ENCODE assay signal across 23 cellular contexts in the genomic region with DNA sequence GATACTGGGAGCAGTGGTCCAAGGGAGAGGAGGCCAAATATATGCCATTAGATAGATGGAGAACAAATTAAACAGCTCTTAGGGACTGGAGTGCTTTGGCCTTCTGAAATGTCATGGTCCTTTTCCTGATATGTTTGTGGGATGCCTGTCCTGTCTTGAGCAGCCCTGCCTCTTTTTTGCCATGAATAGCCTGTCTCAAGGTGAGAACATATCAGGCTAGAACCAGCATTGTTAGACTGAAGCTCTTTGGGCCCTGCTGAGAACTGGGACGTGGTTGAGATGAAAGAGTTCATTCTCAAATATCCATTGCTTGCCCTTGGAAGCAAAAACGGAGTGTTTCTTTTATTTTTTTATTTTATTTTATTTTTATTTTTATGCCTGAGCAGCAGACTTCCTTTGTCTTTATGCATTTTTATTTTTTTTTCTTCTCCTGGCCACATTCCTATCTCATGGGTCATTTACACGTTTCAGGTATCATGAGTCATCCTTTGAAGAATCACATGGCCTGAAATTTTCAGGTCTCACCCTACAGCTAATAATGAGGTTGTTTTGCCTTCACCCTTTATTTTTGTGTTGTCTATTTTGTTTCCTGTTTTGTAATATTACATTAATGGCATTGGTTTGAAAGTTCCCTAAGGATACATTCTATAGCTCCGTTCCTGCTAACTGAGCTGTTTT.
DNase-seq lines count a peak whose midpoint lies in the region; ATAC-seq, FAIRE-seq and TF ChIP-seq lines count a peak whose summit lies in the region.
"Had no signal": no experiment of that assay in that cellular context is flagged by ENCODE, and none has a peak within 500 bp of the region (broad histone marks: within the 10 kb centered on the region; RNA-seq: fewer than 3 reads in every experiment).

No MANE protein-coding gene starts in this region.

- no peaks in the 10 kb centered on the region for H3K36me3 ChIP-seq in HUES6 (ENCODE audit: control insufficient read depth, insufficient read depth, low read length)
- no peaks in the 10 kb centered on the region for H3K36me3 ChIP-seq in bronchial epithelial cell (ENCODE audit: control insufficient read depth, insufficient read depth, low read length)
- H3K36me3 ChIP-seq: esophagus squamous epithelium, right atrium auricular region, upper lobe of left lung, WERI-Rb-1 had no signal

- CTCF ChIA-PET in Calu3 (lab: Charles Lee), result interaction anchor here (0.6 kb wide), 1 partner anchor 27 kb away, joined by 3 read pairs; no protein-coding TSS in a partner anchor

- H3K4me1 Mint-ChIP-seq in Calu3 (ENCODE audit: low read depth, unreplicated experiment), result no peaks in the 10 kb centered on the region
- H3K4me1 Mint-ChIP-seq: activated naive CD8-positive, alpha-beta T cell treated with anti-CD3 and anti-CD28 coated beads, Interleukin-2, amount 10 ng/mL, durations not matched to agents 7 days and 5 days; CD8-positive, alpha-beta memory T cell had no signal

- H3K4me3 ChIP-seq in HUES6 (ENCODE audit: low read depth, low read length), result no peak overlapping the region
- no peak overlapping the region for H3K4me3 ChIP-seq in bronchial epithelial cell (ENCODE audit: low read depth, low read length)
- H3K4me3 ChIP-seq: dorsolateral prefrontal cortex, esophagus squamous epithelium, mucosa of descending colon, right atrium auricular region, upper lobe of left lung had no signal

- no peak overlapping the region for H3K4me3 Mint-ChIP-seq in Calu3 (ENCODE audit: low read depth, unreplicated experiment)
- H3K4me3 Mint-ChIP-seq: activated CD4-positive, alpha-beta memory T cell treated with anti-CD3 and anti-CD28 coated beads for 36 hours; activated naive CD8-positive, alpha-beta T cell treated with anti-CD3 and anti-CD28 coated beads, Interleukin-2, amount 10 ng/mL, durations not matched to agents 7 days and 5 days; activated T-cell treated with anti-CD3 and anti-CD28 coated beads, Interleukin-2, amount 50 U/mL, for 72 hours; CD8-positive, alpha-beta memory T cell; stimulated activated naive CD8-positive, alpha-beta T cell treated with anti-CD3 and anti-CD28 coated beads, Interleukin-15, Interleukin-2, amounts not matched to agents 100 ng/mL and 50 ng/mL, for 24 hours had no signal

- H3K27ac ChIP-seq in HUES6 (ENCODE audit: low read depth, low read length), result peak overlapping the region; percentile 33; the same call in 1 of the 2 replicates
- H3K27ac ChIP-seq: dorsolateral prefrontal cortex, esophagus squamous epithelium, right atrium auricular region, upper lobe of left lung, WERI-Rb-1 had no signal

- TF ChIP-seq CTCF in Calu3 (IDR thresholded peaks at IDR 0.05; ENCODE audit: unreplicated experiment), result no peak
- no peak for TF ChIP-seq CTCF in bronchial epithelial cell (IDR thresholded peaks at IDR 0.05; ENCODE audit: insufficient read depth, low read length, severe bottlenecking)

- peaks cover 2% of the 10 kb centered on the region for H3K9me3 Mint-ChIP-seq in Calu3 (ENCODE audit: low read depth, unreplicated experiment)
- H3K9me3 Mint-ChIP-seq: activated CD4-positive, alpha-beta memory T cell treated with anti-CD3 and anti-CD28 coated beads for 36 hours; activated naive CD8-positive, alpha-beta T cell treated with anti-CD3 and anti-CD28 coated beads, Interleukin-2, amount 10 ng/mL, durations not matched to agents 7 days and 5 days; activated T-cell treated with anti-CD3 and anti-CD28 coated beads, Interleukin-2, amount 50 U/mL, for 72 hours had no signal

- H3K27ac Mint-ChIP-seq in Calu3 (ENCODE audit: unreplicated experiment), result peak overlapping the region; percentile 40
- H3K27ac Mint-ChIP-seq: activated CD4-positive, alpha-beta memory T cell treated with anti-CD3 and anti-CD28 coated beads for 36 hours; activated naive CD8-positive, alpha-beta T cell treated with anti-CD3 and anti-CD28 coated beads, Interleukin-2, amount 10 ng/mL, durations not matched to agents 7 days and 5 days; activated T-cell treated with anti-CD3 and anti-CD28 coated beads, Interleukin-2, amount 50 U/mL, for 72 hours; stimulated activated naive CD8-positive, alpha-beta T cell treated with anti-CD3 and anti-CD28 coated beads, Interleukin-15, Interleukin-2, amounts not matched to agents 100 ng/mL and 50 ng/mL, for 24 hours had no signal

- BruUV-seq in Calu3 (replicated peaks; lab: Mats Ljungman, UMichigan), result no TSS peak

- peaks cover 8% of the 10 kb centered on the region; the same call in 1 of the 2 replicates for H3K4me1 ChIP-seq in HUES6 (ENCODE audit: control insufficient read depth, insufficient read depth, low read length)
- H3K4me1 ChIP-seq: esophagus squamous epithelium, right atrium auricular region, upper lobe of left lung had no signal

- DNase-seq in Calu3, result no peak
- peak; percentile 92 for DNase-seq in bronchial epithelial cell (ENCODE audit: low read depth)
- DNase-seq in kidney glomerular epithelial cell (lab: John Stamatoyannopoulos, UW), result peak; percentile 64
- no peak for DNase-seq in UCSD-AML1 (lab: John Stamatoyannopoulos, UW; ENCODE audit: unreplicated experiment)
- no peak for DNase-seq in NCI-H345 treated with DMSO at 0.1 percent for 48 hours (lab: John Stamatoyannopoulos, UW; ENCODE audit: unreplicated experiment)
- DNase-seq: activated CD4-positive, alpha-beta memory T cell treated with anti-CD3 and anti-CD28 coated beads for 36 hours; activated naive CD8-positive, alpha-beta T cell treated with anti-CD3 and anti-CD28 coated beads, Interleukin-2, amount 10 ng/mL, durations not matched to agents 7 days and 5 days; activated T-cell treated with anti-CD3 and anti-CD28 coated beads, Interleukin-2, amount 50 U/mL, for 72 hours; CD8-positive, alpha-beta memory T cell; dorsolateral prefrontal cortex; esophagus squamous epithelium; Kasumi-1; left cardiac atrium; mucosa of descending colon; NCI-H1417; T-helper 1 cell; upper lobe of left lung; WERI-Rb-1 had no signal

- no peaks in the 10 kb centered on the region for H3K9me3 ChIP-seq in HUES6 (ENCODE audit: control insufficient read depth, insufficient read depth, low read depth, low read length)
- H3K9me3 ChIP-seq: esophagus squamous epithelium, mucosa of descending colon, right atrium auricular region, upper lobe of left lung had no signal

- FAIRE-seq in bronchial epithelial cell (lab: Jason Lieb, UNC), result no peak

- no peak for ATAC-seq in GM18858 (IDR thresholded peaks at IDR 0.05; ENCODE audit: unreplicated experiment)
- ATAC-seq in HG03378 (IDR thresholded peaks at IDR 0.05; ENCODE audit: unreplicated experiment), result no peak
- ATAC-seq: activated T-cell treated with anti-CD3 and anti-CD28 coated beads, Interleukin-2, amount 50 U/mL, for 72 hours; left cardiac atrium; mucosa of descending colon had no signal

- intact Hi-C loops in Calu3 (cut with micrococcal nuclease; ENCODE audit: unreplicated experiment), result no loop called here

- H3K36me3 Mint-ChIP-seq in Calu3 (ENCODE audit: insufficient read depth, unreplicated experiment), result no peaks in the 10 kb centered on the region
- H3K36me3 Mint-ChIP-seq: activated CD4-positive, alpha-beta memory T cell treated with anti-CD3 and anti-CD28 coated beads for 36 hours; activated naive CD8-positive, alpha-beta T cell treated with anti-CD3 and anti-CD28 coated beads, Interleukin-2, amount 10 ng/mL, durations not matched to agents 7 days and 5 days; CD8-positive, alpha-beta memory T cell had no signal

- H3K27me3 ChIP-seq in HUES6 (ENCODE audit: control insufficient read depth, insufficient read depth, low read length), result no peaks in the 10 kb centered on the region
- H3K27me3 ChIP-seq in bronchial epithelial cell (ENCODE audit: control insufficient read depth, insufficient read depth, low read length), result no peaks in the 10 kb centered on the region
- H3K27me3 ChIP-seq: esophagus squamous epithelium, right atrium auricular region, upper lobe of left lung had no signal

- H3K27me3 Mint-ChIP-seq in Calu3 (ENCODE audit: unreplicated experiment), result no peaks in the 10 kb centered on the region
- H3K27me3 Mint-ChIP-seq: activated CD4-positive, alpha-beta memory T cell treated with anti-CD3 and anti-CD28 coated beads for 36 hours; activated naive CD8-positive, alpha-beta T cell treated with anti-CD3 and anti-CD28 coated beads, Interleukin-2, amount 10 ng/mL, durations not matched to agents 7 days and 5 days; CD8-positive, alpha-beta memory T cell had no signal

- H3K9ac ChIP-seq in HUES6 (ENCODE audit: low read length), result no peak overlapping the region

Comparison
In these comparisons a context has a peak if more than half of its experiments do, and no peak if none do; other contexts are left out.
1. DNase-seq: peak in bronchial epithelial cell (single experiment) and kidney glomerular epithelial cell (single experiment); none in Calu3 (single experiment), UCSD-AML1 (single experiment) and NCI-H345 treated with DMSO at 0.1 percent for 48 hours (single experiment).